Comparison of ENCODE assay signal across 1 cellular context in genomic region chr1:32937061-32937460, GRCh38.
TF ChIP-seq lines count a peak whose summit lies in the region.

No MANE protein-coding gene starts in this region.

TF ChIP-seq in H1, 55 proteins besides CTCF, POLR2A, EP300 and RAD21:
- TF ChIP-seq EGR1 (IDR thresholded peaks at IDR 0.05; ENCODE audit: borderline replicate concordance, low read depth, low read length) (no peak), JUN (IDR thresholded peaks at IDR 0.05; ENCODE audit: low read depth, low read length) (no peak), NANOG (IDR thresholded peaks at IDR 0.05; ENCODE audit: insufficient read depth, low read depth, low read length, poor library complexity, severe bottlenecking) (no peak), MAFK (IDR thresholded peaks at IDR 0.05; ENCODE audit: low read depth, low read length) (peak; percentile 19; the same call in 1 of the 2 replicates)
